Comparison of ENCODE assay signal across 25 cellular contexts in the genomic region with DNA sequence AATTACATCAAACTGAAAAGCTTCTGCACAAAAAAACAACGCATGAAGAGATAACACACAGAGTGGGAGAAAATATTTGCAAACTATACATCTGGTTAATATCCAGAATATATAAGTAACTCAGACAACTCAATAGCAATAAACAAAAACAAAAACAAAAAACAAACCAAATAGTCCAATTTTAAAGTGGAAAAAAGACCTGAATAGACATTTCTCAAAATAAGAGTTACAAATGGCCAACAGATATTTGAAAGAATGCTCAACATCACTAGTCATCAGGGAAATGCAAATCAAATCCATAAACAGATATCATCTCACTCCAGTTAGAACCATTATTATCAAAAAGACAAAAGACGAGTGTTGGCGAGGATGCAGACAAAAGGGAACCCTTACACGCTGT. TPM values are rescaled to one million over a fixed set of nuclear protein-coding genes. Genes with fewer than 3 reads are reported as not detected.
DNase-seq lines count a peak whose midpoint lies in the region; ATAC-seq, FAIRE-seq and TF ChIP-seq lines count a peak whose summit lies in the region.
"Had no signal": no experiment of that assay in that cellular context is flagged by ENCODE, and none has a peak within 500 bp of the region (broad histone marks: within the 10 kb centered on the region; RNA-seq: fewer than 3 reads in every experiment).

No MANE protein-coding gene starts in this region.

- no peaks in the 10 kb centered on the region for H3K36me3 Mint-ChIP-seq in activated CD4-positive, alpha-beta T cell treated with anti-CD3 and anti-CD28 coated beads, Interleukin-2, amount 10 ng/mL, durations not matched to agents 7 days and 5 days (ENCODE audit: low read depth)
- H3K36me3 Mint-ChIP-seq: CD4-positive, CD25-positive, alpha-beta regulatory T cell; CD8-positive, alpha-beta T cell had no signal

- H4K20me1 ChIP-seq in Karpas-422 (ENCODE audit: insufficient read depth, low read depth, low read length): no peaks in the 10 kb centered on the region
- H4K20me1 ChIP-seq in OCI-LY7 (ENCODE audit: insufficient read depth, low read length): no peaks in the 10 kb centered on the region
- no peaks in the 10 kb centered on the region for H4K20me1 ChIP-seq in K562 (replicated peaks; ENCODE audit: control insufficient read depth, insufficient read depth, low read length)
- H4K20me1 ChIP-seq: BLaER1 had no signal

- H3K36me3 ChIP-seq in Karpas-422 (ENCODE audit: insufficient read depth, low read length) (no peaks in the 10 kb centered on the region), OCI-LY7 (ENCODE audit: insufficient read depth, low read length) (no peaks in the 10 kb centered on the region), K562 (ENCODE audit: control insufficient read depth, insufficient read depth, low read length) (no peaks in the 10 kb centered on the region)
- H3K36me3 ChIP-seq: BLaER1 had no signal

- peak overlapping the region; percentile 98 for H3K27ac ChIP-seq in Karpas-422 (ENCODE audit: low read length)
- peak overlapping the region; percentile 16 for H3K27ac ChIP-seq in OCI-LY7 (ENCODE audit: low read depth, low read length, poor library complexity, severe bottlenecking)
- no peak overlapping the region for H3K27ac ChIP-seq in K562 (ENCODE audit: extremely low read depth, low read depth, low read length)
- H3K27ac ChIP-seq: 22Rv1, BLaER1, C4-2B had no signal

- intact Hi-C loops in OCI-LY7 (cut with micrococcal nuclease; ENCODE audit: unreplicated experiment): no loop called here
- intact Hi-C loops in K562 (cut with micrococcal nuclease): no loop called here
- intact Hi-C loops in cardiac septum (cut with DNase I): no loop called here
- intact Hi-C loops in sciatic nerve (cut with DNase I): no loop called here

- H3K4me3 Mint-ChIP-seq in activated CD4-positive, alpha-beta T cell treated with anti-CD3 and anti-CD28 coated beads, Interleukin-2, amount 10 ng/mL, durations not matched to agents 7 days and 5 days: no peak overlapping the region
- H3K4me3 Mint-ChIP-seq: B cell; CD4-positive, CD25-positive, alpha-beta regulatory T cell; CD8-positive, alpha-beta T cell; GM23338; H9 had no signal

- TF ChIP-seq RAD21 in K562 (CRISPR knock-in tag; conservative IDR thresholded peaks at IDR 0.05 in 1 of 2, IDR thresholded peaks at IDR 0.05 in 1 of 2): no peak

- no peaks in the 10 kb centered on the region for H3K27me3 ChIP-seq in Karpas-422 (ENCODE audit: low read length)
- no peaks in the 10 kb centered on the region for H3K27me3 ChIP-seq in K562 (ENCODE audit: control insufficient read depth in 2 of 2, insufficient read depth in 2 of 2, low read length in 2 of 2)
- H3K27me3 ChIP-seq: BLaER1 had no signal

- no peaks in the 10 kb centered on the region for H3K27me3 Mint-ChIP-seq in activated CD4-positive, alpha-beta T cell treated with anti-CD3 and anti-CD28 coated beads, Interleukin-2, amount 10 ng/mL, durations not matched to agents 7 days and 5 days
- H3K27me3 Mint-ChIP-seq: B cell; CD4-positive, CD25-positive, alpha-beta regulatory T cell had no signal

- H3K9me3 Mint-ChIP-seq in activated CD4-positive, alpha-beta T cell treated with anti-CD3 and anti-CD28 coated beads, Interleukin-2, amount 10 ng/mL, durations not matched to agents 7 days and 5 days: no peaks in the 10 kb centered on the region
- H3K9me3 Mint-ChIP-seq: CD4-positive, CD25-positive, alpha-beta regulatory T cell; CD8-positive, alpha-beta T cell; GM23338; H9 had no signal

- CTCF ChIA-PET in activated CD4-positive, alpha-beta T cell treated with anti-CD3 and anti-CD28 coated beads, Interleukin-2, amount 10 ng/mL, durations not matched to agents 7 days and 5 days (lab: Charles Lee): interaction anchor here (0.6 to 4.3 kb wide), 3 partner anchors 9 to 310 kb away, joined by 4 to 28 read pairs (median 4); no protein-coding TSS in a partner anchor
- CTCF ChIA-PET in OCI-LY7 (lab: Charles Lee; ENCODE audit: unreplicated experiment): interaction anchor here (1.0 kb wide), 1 partner anchor 9 kb away, joined by 3 read pairs; no protein-coding TSS in a partner anchor
- CTCF ChIA-PET in K562 (lab: Yijun Ruan, JAX; ENCODE audit: low intra/inter-chr PET ratio): no interaction called here

- no peak for ATAC-seq in K562
- ATAC-seq in sciatic nerve: no peak
- ATAC-seq: CD8-positive, alpha-beta T cell; GM23338; HCT116 had no signal

- FAIRE-seq in K562 (lab: Jason Lieb, UNC): no peak
- FAIRE-seq: A204.1, D721Med, GM12891, GM18507 had no signal

- TF ChIP-seq CTCF in OCI-LY7 (conservative IDR thresholded peaks at IDR 0.05; ENCODE audit: low read length): no peak
- no peak for TF ChIP-seq CTCF in K562 (IDR thresholded peaks at IDR 0.05 in 2 of 3, conservative IDR thresholded peaks at IDR 0.05 in 1 of 3; ENCODE audit: insufficient read depth in 2 of 3, low read depth in 1 of 3, low read length in 3 of 3)

- BruUV-seq in OCI-LY7 (replicated peaks; lab: Mats Ljungman, UMichigan) (no TSS peak), K562 (replicated peaks; lab: Mats Ljungman, UMichigan) (no TSS peak)

- no peak overlapping the region for H3K4me3 ChIP-seq in Karpas-422 (ENCODE audit: low read length)
- H3K4me3 ChIP-seq in OCI-LY7 (ENCODE audit: low read depth, low read length, poor library complexity, severe bottlenecking): no peak overlapping the region
- no peak overlapping the region for H3K4me3 ChIP-seq in K562
- H3K4me3 ChIP-seq: BLaER1, GM23338 had no signal

- no peak for TF ChIP-seq EP300 in K562 (IDR thresholded peaks at IDR 0.05; ENCODE audit: low read length)

- H3K9me1 ChIP-seq in K562 (ENCODE audit: control insufficient read depth, insufficient read depth, low read length): no peaks in the 10 kb centered on the region

- 0 out of 2 replicates have a peak, but pooled peaks cover 4% of the 10 kb centered on the region for H3K79me2 ChIP-seq in Karpas-422 (ENCODE audit: low read length)
- peaks cover 6% of the 10 kb centered on the region; the same call in 1 of the 2 replicates for H3K79me2 ChIP-seq in OCI-LY7 (ENCODE audit: insufficient read depth, low read depth, low read length)
- no peaks in the 10 kb centered on the region for H3K79me2 ChIP-seq in K562 (ENCODE audit: control insufficient read depth, insufficient read depth, low read length)

- in situ Hi-C loops in K562 (cut with MboI): no loop called here

- H3K9ac ChIP-seq in Karpas-422 (ENCODE audit: low read length) (no peak overlapping the region), K562 (ENCODE audit: insufficient read depth in 1 of 2, low read depth in 2 of 2, low read length in 2 of 2) (no peak overlapping the region)
- H3K9ac ChIP-seq: BLaER1 had no signal

- no peaks in the 10 kb centered on the region for H3K9me2 ChIP-seq in Karpas-422 (replicated peaks; ENCODE audit: insufficient read depth, low read length)
- no peaks in the 10 kb centered on the region for H3K9me2 ChIP-seq in OCI-LY7 (ENCODE audit: insufficient read depth, low read length)

- H3K27ac Mint-ChIP-seq in activated CD4-positive, alpha-beta T cell treated with anti-CD3 and anti-CD28 coated beads, Interleukin-2, amount 10 ng/mL, durations not matched to agents 7 days and 5 days: peak overlapping the region; percentile 14
- H3K27ac Mint-ChIP-seq: B cell; CD4-positive, CD25-positive, alpha-beta regulatory T cell; CD8-positive, alpha-beta T cell; GM23338; H9 had no signal

- 70% methylated on average over 4 of the region's 4 CpGs for WGBS in K562 (ENCODE audit: insufficient coverage, low coverage, missing lambda C conversion rate)

- H3K4me1 Mint-ChIP-seq in activated CD4-positive, alpha-beta T cell treated with anti-CD3 and anti-CD28 coated beads, Interleukin-2, amount 10 ng/mL, durations not matched to agents 7 days and 5 days: peaks cover 23% of the 10 kb centered on the region

- H3K9me3 ChIP-seq in Karpas-422 (ENCODE audit: low read length): no peaks in the 10 kb centered on the region
- H3K9me3 ChIP-seq in OCI-LY7 (ENCODE audit: low read length): no peaks in the 10 kb centered on the region; the same call in 1 of the 2 replicates
- H3K9me3 ChIP-seq in K562 (replicated peaks; ENCODE audit: control insufficient read depth, insufficient read depth, low read depth, low read length): no peaks in the 10 kb centered on the region
- H3K9me3 ChIP-seq: BLaER1, Caco-2 had no signal

- peaks cover 72% of the 10 kb centered on the region for H3K4me1 ChIP-seq in Karpas-422 (ENCODE audit: low read length)
- peaks cover 81% of the 10 kb centered on the region for H3K4me1 ChIP-seq in OCI-LY7 (ENCODE audit: insufficient read depth, low read length, poor library complexity, severe bottlenecking)
- H3K4me1 ChIP-seq in K562 (replicated peaks in 1 of 2; ENCODE audit: control insufficient read depth in 2 of 2, insufficient read depth in 2 of 2, low read length in 2 of 2): peaks cover 11 to 21% of the 10 kb centered on the region in 2 experiments; a peak in 4 of 5 replicates

- POLR2A ChIA-PET in activated CD4-positive, alpha-beta T cell treated with anti-CD3 and anti-CD28 coated beads, Interleukin-2, amount 10 ng/mL, durations not matched to agents 7 days and 5 days (lab: Charles Lee): no interaction called here
- POLR2A ChIA-PET in OCI-LY7 (lab: Charles Lee): interaction anchor here (0.6 to 4.2 kb wide), 6 partner anchors 8 to 479 kb away, joined by 3 to 29 read pairs (median 4); no protein-coding TSS in a partner anchor
- POLR2A ChIA-PET in K562 (lab: Yijun Ruan, JAX): interaction anchor here (0.6 kb wide), 1 partner anchor 74 kb away, joined by 5 read pairs; no protein-coding TSS in a partner anchor

- TF ChIP-seq POLR2A in K562 (conservative IDR thresholded peaks at IDR 0.05): no peak

- no peak for DNase-seq in activated CD4-positive, alpha-beta T cell treated with anti-CD3 and anti-CD28 coated beads, Interleukin-2, amount 10 ng/mL, durations not matched to agents 7 days and 5 days
- no peak for DNase-seq in activated CD4-positive, alpha-beta T cell treated with anti-CD3 and anti-CD28 coated beads, Interleukin-2, amount 50 U/mL, for 48 hours
- no peak for DNase-seq in Karpas-422
- no peak for DNase-seq in OCI-LY7 (ENCODE audit: low spot score)
- DNase-seq in K562 (ENCODE audit: extremely low read depth in 1 of 4, low spot score in 3 of 4): no peak
- DNase-seq in cardiac septum (ENCODE audit: low spot score): no peak
- DNase-seq in germinal center (ENCODE audit: low spot score): no peak
- DNase-seq in sciatic nerve (ENCODE audit: low spot score): no peak
- DNase-seq: Caco-2; CD4-positive, CD25-positive, alpha-beta regulatory T cell; CD8-positive, alpha-beta T cell; DMS53; DMS79 treated with DMSO at 0.1 percent for 48 hours; GF-D8; H9 had no signal

- no peak overlapping the region for H3K4me2 ChIP-seq in Karpas-422 (ENCODE audit: low read depth, low read length, poor library complexity, severe bottlenecking)
- H3K4me2 ChIP-seq in OCI-LY7 (ENCODE audit: low read length): no peak overlapping the region
- H3K4me2 ChIP-seq in K562 (ENCODE audit: insufficient read depth, low read length): no peak overlapping the region
- H3K4me2 ChIP-seq: BLaER1, GM23338 had no signal

- H2AFZ ChIP-seq in Karpas-422 (ENCODE audit: low read length) (no peak overlapping the region), OCI-LY7 (ENCODE audit: low read length) (no peak overlapping the region), K562 (ENCODE audit: low read depth, low read length) (no peak overlapping the region)
- H2AFZ ChIP-seq: GM23338 had no signal

RNA-seq across cellular contexts. Expression of a gene that starts 28.8 kb away (rescaled TPM):
- total RNA-seq in activated CD4-positive, alpha-beta T cell treated with anti-CD3 and anti-CD28 coated beads, Interleukin-2, amount 10 ng/mL, durations not matched to agents 7 days and 5 days: 10 to 100 TPM; 66.7 to 76.9 TPM
- 89.5 and 101 TPM in 2 replicates for total RNA-seq in Karpas-422 (2014; rRNA removed; shearing (Covaris generic); ENCODE audit: low replicate concordance)
- total RNA-seq in OCI-LY7 (2014; rRNA removed; shearing (Covaris generic)): 44.6 and 53.0 TPM in 2 replicates
- 168 and 200 TPM in 2 replicates for total RNA-seq in OCI-LY7 (2022)
- total RNA-seq in K562 (2011; cell fraction: chromatin; rRNA removed; ENCODE audit: low replicate concordance): 9.4 and 30.0 TPM in 2 replicates
- 7.2 and 9.3 TPM in 2 replicates for total RNA-seq in K562 (2011; cell fraction: nucleolus; rRNA removed)
- total RNA-seq in K562 (2011; cell fraction: nucleoplasm; rRNA removed): 10.3 and 14.0 TPM in 2 replicates
- total RNA-seq in K562 (2014; rRNA removed): 26.0 and 26.7 TPM in 2 replicates
- 44.6 and 46.7 TPM in 2 replicates for total RNA-seq in K562 (2014; rRNA removed; fragmentation: Illumina TruSeq; extraction: Trizol)
- 38.6 and 39.6 TPM in 2 replicates for total RNA-seq in K562 (2015; rRNA removed; fragmentation: Illumina TruSeq; extraction: Trizol)
- 86.0 and 95.6 TPM in 2 replicates for total RNA-seq in K562 (2021)
- 17.3 and 26.4 TPM in 2 replicates for polyA plus RNA-seq in K562 (2011; rRNA removed)
- 6.0 and 13.1 TPM in 2 replicates for polyA plus RNA-seq in K562 (2011; cell fraction: cytosol; rRNA removed)
- polyA plus RNA-seq in K562 (2011; cell fraction: nucleus; rRNA removed): 16.4 and 19.7 TPM in 2 replicates
- polyA plus RNA-seq in K562 (2012): 68.8 and 90.2 TPM in 2 replicates
- polyA plus RNA-seq in K562 (2014; fragmentation: Illumina TruSeq; extraction: Trizol): 101 and 127 TPM in 2 replicates
- 10 to 100 TPM; 29.2 to 38.2 TPM for polyA plus RNA-seq in K562 (2014; fragmentation: Nextera tagmentation; extraction: Ambion mirVana)
- 40.9 and 50.4 TPM in 2 replicates for polyA plus RNA-seq in K562 (2014; rRNA removed)
- polyA minus RNA-seq in K562 (2011; rRNA and poly(A)+ RNA removed): 30.9 and 35.0 TPM in 2 replicates
- polyA minus RNA-seq in K562 (2011; cell fraction: cytosol; rRNA and poly(A)+ RNA removed): 43.7 and 44.8 TPM in 2 replicates
- polyA minus RNA-seq in K562 (2011; cell fraction: nucleus; rRNA and poly(A)+ RNA removed): 9.3 and 13.1 TPM in 2 replicates
- 23.5 TPM for total RNA-seq in cardiac septum
- 34.7 TPM for total RNA-seq in sciatic nerve
